In genomic region chr12:2359725-2360629, GRCh38 we compare ENCODE assay signal across 19 cellular contexts.
DNase-seq lines count a peak whose midpoint lies in the region; ATAC-seq, FAIRE-seq and TF ChIP-seq lines count a peak whose summit lies in the region.
"Had no signal": no experiment of that assay in that cellular context is flagged by ENCODE, and none has a peak within 500 bp of the region (broad histone marks: within the 10 kb centered on the region; RNA-seq: fewer than 3 reads in every experiment).

No MANE protein-coding gene starts in this region.

- 0 out of 2 replicates have a peak overlapping the region, but pooled peaks have one; percentile 9 for H3K4me2 ChIP-seq in HCT116 (ENCODE audit: low read length)

- intact Hi-C loops in HCT116 (cut with micrococcal nuclease) (no loop called here), sigmoid colon (cut with DNase I) (loop anchor here (5.0 kb wide), 1 partner anchor 72 kb away; no protein-coding TSS in a partner anchor)

- H3K36me3 ChIP-seq in HCT116 (ENCODE audit: control insufficient read depth in 1 of 2, insufficient read depth in 2 of 2, low read length in 2 of 2) = no peaks in the 10 kb centered on the region
- H3K36me3 ChIP-seq in bronchial epithelial cell (ENCODE audit: control insufficient read depth, insufficient read depth, low read length) = no peaks in the 10 kb centered on the region
- peaks cover 0 to 5% (median 0%) of the 10 kb centered on the region in 4 donors for H3K36me3 ChIP-seq in sigmoid colon
- H3K36me3 ChIP-seq: brain microvascular endothelial cell, right lobe of liver, uterus had no signal

- peak overlapping the region; percentile 35 for H2AFZ ChIP-seq in HCT116 (ENCODE audit: low read depth, low read length, poor library complexity, severe bottlenecking)

- TF ChIP-seq EP300 in sigmoid colon (IDR thresholded peaks at IDR 0.05) = no peak

- RAD21 ChIA-PET in HCT116 (lab: Charles Lee; ENCODE audit: low non-redundant PET in 1 of 2, low total read pairs in 2 of 2, uncharacterized antibody in 2 of 2, unreplicated experiment in 2 of 2) = interaction anchor here in 1 of 2 experiments (0.7 kb wide), 1 partner anchor 223 kb away, joined by 3 read pairs; no protein-coding TSS in a partner anchor

- ATAC-seq in HCT116 (peak; percentile 31; the same call in 1 of the 2 replicates), HG03039 (IDR thresholded peaks at IDR 0.05; ENCODE audit: unreplicated experiment) (no peak), HG03469 (IDR thresholded peaks at IDR 0.05; ENCODE audit: unreplicated experiment) (no peak)

- FAIRE-seq in bronchial epithelial cell (lab: Jason Lieb, UNC) = peak; percentile 76
- FAIRE-seq: GM19239, K562 had no signal

- CTCF ChIA-PET in HCT116 (lab: Charles Lee) = interaction anchor here (1.0 to 1.7 kb wide), 8 partner anchors 9 to 71 kb away, joined by 3 to 5 read pairs (median 3); no protein-coding TSS in a partner anchor

- no TSS peak for BruUV-seq in HCT116 (replicated peaks; lab: Mats Ljungman, UMichigan)

- no peak overlapping the region for H3K4me3 ChIP-seq in HCT116 (replicated peaks in 1 of 2; ENCODE audit: low read depth in 1 of 2, low read length in 2 of 2)
- no peak overlapping the region for H3K4me3 ChIP-seq in bronchial epithelial cell (ENCODE audit: low read depth, low read length)
- H3K4me3 ChIP-seq in sigmoid colon = no peak overlapping the region
- H3K4me3 ChIP-seq: K562, right lobe of liver, uterus had no signal

- TF ChIP-seq RAD21 in HCT116 (IDR thresholded peaks at IDR 0.05; ENCODE audit: low read depth) = no peak

- TF ChIP-seq CTCF in HCT116 (IDR thresholded peaks at IDR 0.05 in 2 of 3, conservative IDR thresholded peaks at IDR 0.05 in 1 of 3; ENCODE audit: borderline replicate concordance in 1 of 3, insufficient read depth in 1 of 3, low read depth in 2 of 3, low read length in 2 of 3) (no peak), bronchial epithelial cell (IDR thresholded peaks at IDR 0.05; ENCODE audit: insufficient read depth, low read length, severe bottlenecking) (no peak), sigmoid colon (IDR thresholded peaks at IDR 0.05) (no peak)

- no peaks in the 10 kb centered on the region for H3K4me1 ChIP-seq in HCT116 (ENCODE audit: control insufficient read depth in 1 of 2, insufficient read depth in 2 of 2, low read length in 2 of 2)
- peaks cover 0 to 53% (median 41%) of the 10 kb centered on the region in 4 donors for H3K4me1 ChIP-seq in sigmoid colon
- H3K4me1 ChIP-seq: Caco-2, right lobe of liver, uterus had no signal

- TF ChIP-seq POLR2A in HCT116 (IDR thresholded peaks at IDR 0.05; ENCODE audit: borderline replicate concordance, extremely low read depth, insufficient read depth, insufficient read length) = no peak
- TF ChIP-seq POLR2A in sigmoid colon (IDR thresholded peaks at IDR 0.05) = no peak

- H3K79me2 ChIP-seq in HCT116 (ENCODE audit: insufficient read depth, low read length) = no peaks in the 10 kb centered on the region

- H3K9me3 ChIP-seq in HCT116 (ENCODE audit: control insufficient read depth in 1 of 2, insufficient read depth in 1 of 2, low read depth in 1 of 2, low read length in 2 of 2) (no peaks in the 10 kb centered on the region), sigmoid colon (no peaks in the 10 kb centered on the region)
- H3K9me3 ChIP-seq: Caco-2, right lobe of liver, uterus had no signal

- POLR2A ChIA-PET in HCT116 (lab: Charles Lee) = no interaction called here

- 81 to 88% methylated on average over 15 of the region's 15 CpGs for WGBS in sigmoid colon, 2 donors

- no peak overlapping the region for H3K27ac ChIP-seq in HCT116 (ENCODE audit: low read depth, low read length)
- H3K27ac ChIP-seq in sigmoid colon = peak overlapping the region in 2 of 4 donors; percentile 81 to 94
- H3K27ac ChIP-seq: brain microvascular endothelial cell, right lobe of liver, VCaP had no signal

- DNase-seq in HCT116 (ENCODE audit: low read depth, low spot score) (no peak), NCI-H226 (peak; percentile 74), bronchial epithelial cell (ENCODE audit: low read depth) (no peak), sigmoid colon (peak; percentile 50), inferior parietal cortex (ENCODE audit: extremely low spot score) (no peak)
- DNase-seq: activated CD4-positive, alpha-beta memory T cell treated with anti-CD3 and anti-CD28 coated beads, Interleukin-2, amount 10 ng/mL, durations not matched to agents 7 days and 5 days; activated T-cell treated with anti-CD3 and anti-CD28 coated beads, Interleukin-2, amount 50 U/mL, for 48 hours; brain microvascular endothelial cell; erythroblast; H9; NCI-H69; uterus had no signal

- no peak overlapping the region for H3K9ac ChIP-seq in HCT116 (ENCODE audit: low read length)

- no peaks in the 10 kb centered on the region for H3K27me3 ChIP-seq in HCT116 (ENCODE audit: insufficient read depth, low read length)
- H3K27me3 ChIP-seq in bronchial epithelial cell (ENCODE audit: control insufficient read depth, insufficient read depth, low read length) = no peaks in the 10 kb centered on the region
- H3K27me3 ChIP-seq in sigmoid colon = no peaks in the 10 kb centered on the region
- H3K27me3 ChIP-seq: brain microvascular endothelial cell, right lobe of liver, uterus had no signal

- no peaks in the 10 kb centered on the region for H4K20me1 ChIP-seq in HCT116 (ENCODE audit: insufficient read depth)

- H3K9me2 ChIP-seq in HCT116 (ENCODE audit: insufficient read depth) = no peaks in the 10 kb centered on the region

TF ChIP-seq in HCT116, 20 proteins besides CTCF, POLR2A, EP300 and RAD21:
- no peak for TF ChIP-seq MAX (IDR thresholded peaks at IDR 0.05)
- no peak for TF ChIP-seq SIN3A (IDR thresholded peaks at IDR 0.05; ENCODE audit: low read depth)
- no peak for TF ChIP-seq REST (IDR thresholded peaks at IDR 0.05; ENCODE audit: low read depth)
- TF ChIP-seq ZNF274 (IDR thresholded peaks at IDR 0.05; ENCODE audit: low read depth, low read length) = no peak
- no peak for TF ChIP-seq ZBTB33 (IDR thresholded peaks at IDR 0.05; ENCODE audit: extremely low read depth, insufficient replicate concordance, low read length)
- no peak for TF ChIP-seq FOSL1 (IDR thresholded peaks at IDR 0.05; ENCODE audit: low read depth)
- TF ChIP-seq ATF3 (IDR thresholded peaks at IDR 0.05) = no peak
- TF ChIP-seq POLR2AphosphoS5 (IDR thresholded peaks at IDR 0.05; ENCODE audit: low read depth, low read length) = no peak

Comparison
In these comparisons a context has a peak if more than half of its experiments do, and no peak if none do; other contexts are left out.
1. DNase-seq: peak in NCI-H226 (single experiment) and sigmoid colon (single experiment); none in HCT116 (single experiment), bronchial epithelial cell (single experiment) and inferior parietal cortex (single experiment).